Comparison of ENCODE assay signal across 30 cellular contexts in the genomic region with DNA sequence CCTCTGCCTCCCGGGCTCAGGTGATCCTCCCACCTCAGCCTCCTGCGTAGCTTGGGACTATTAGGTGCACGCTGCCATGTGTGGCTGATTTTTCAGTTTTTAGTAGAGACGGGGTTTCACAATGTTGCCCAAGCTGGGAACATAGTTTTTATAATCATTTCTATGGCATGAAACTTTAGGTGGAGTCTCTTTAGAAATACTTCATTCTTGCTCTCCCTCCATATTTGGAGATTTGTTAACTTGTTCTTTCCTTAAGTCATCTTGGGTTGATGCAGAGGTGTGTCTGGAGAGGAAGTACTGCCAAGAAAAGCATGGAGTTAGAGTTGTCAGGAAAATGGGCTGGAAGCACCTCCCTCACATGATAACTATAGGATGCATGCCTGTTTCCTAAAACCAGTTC. TPM values are rescaled to one million over a fixed set of nuclear protein-coding genes. Genes with fewer than 3 reads are reported as not detected.
DNase-seq lines count a peak whose midpoint lies in the region; ATAC-seq and TF ChIP-seq lines count a peak whose summit lies in the region.
"Had no signal": no experiment of that assay in that cellular context is flagged by ENCODE, and none has a peak within 500 bp of the region (broad histone marks: within the 10 kb centered on the region; RNA-seq: fewer than 3 reads in every experiment).

No MANE protein-coding gene starts in this region.

- H3K27ac Mint-ChIP-seq in WTC11 (peak overlapping the region; percentile 74), osteocyte (ENCODE audit: unreplicated experiment) (peak overlapping the region; percentile 64)
- no peak overlapping the region for H3K27ac Mint-ChIP-seq in activated naive CD8-positive, alpha-beta T cell treated with anti-CD3 and anti-CD28 coated beads, Interleukin-2, amount 50 U/mL, for 24 hours
- H3K27ac Mint-ChIP-seq: activated CD8-positive, alpha-beta T cell treated with anti-CD3 and anti-CD28 coated beads for 36 hours; natural killer cell treated with Interleukin-12 subunit alpha and Interleukin-12 subunit beta and Interleukin-15 and Interleukin-18, amount 100 ng/mL, for 72 hours; stimulated activated memory B cell treated with anti-CD40 and anti-IgM and Interleukin-4, amounts not matched to agents 10 μg/mL and 1 μg/mL and 100 μg/mL, for 72 hours had no signal

- H2AFZ ChIP-seq in fibroblast of lung (ENCODE audit: low read length), result no peak overlapping the region
- H2AFZ ChIP-seq: hepatocyte had no signal

- no peaks in the 10 kb centered on the region for H3K9me3 ChIP-seq in fibroblast of lung (ENCODE audit: control insufficient read depth, insufficient read depth, low read depth, low read length)
- no peaks in the 10 kb centered on the region for H3K9me3 ChIP-seq in MG63
- H3K9me3 ChIP-seq: A549, lower lobe of right lung, pancreas, upper lobe of right lung had no signal

- no peaks in the 10 kb centered on the region for H3K9me3 Mint-ChIP-seq in WTC11
- H3K9me3 Mint-ChIP-seq in osteocyte (ENCODE audit: unreplicated experiment), result no peaks in the 10 kb centered on the region
- H3K9me3 Mint-ChIP-seq in activated naive CD8-positive, alpha-beta T cell treated with anti-CD3 and anti-CD28 coated beads, Interleukin-2, amount 50 U/mL, for 24 hours, result no peaks in the 10 kb centered on the region
- H3K9me3 Mint-ChIP-seq: activated CD8-positive, alpha-beta T cell treated with anti-CD3 and anti-CD28 coated beads for 36 hours; natural killer cell treated with Interleukin-12 subunit alpha and Interleukin-12 subunit beta and Interleukin-15 and Interleukin-18, amount 100 ng/mL, for 72 hours; stimulated activated memory B cell treated with anti-CD40 and anti-IgM and Interleukin-4, amounts not matched to agents 10 μg/mL and 1 μg/mL and 100 μg/mL, for 72 hours had no signal

- H3K27me3 ChIP-seq in fibroblast of lung (ENCODE audit: control insufficient read depth, insufficient read depth, low read length) (no peaks in the 10 kb centered on the region), MG63 (no peaks in the 10 kb centered on the region)
- H3K27me3 ChIP-seq: hepatocyte, pancreas, upper lobe of right lung had no signal

- H3K4me3 Mint-ChIP-seq in WTC11, result no peak overlapping the region
- H3K4me3 Mint-ChIP-seq in osteocyte (ENCODE audit: unreplicated experiment), result no peak overlapping the region
- H3K4me3 Mint-ChIP-seq in activated naive CD8-positive, alpha-beta T cell treated with anti-CD3 and anti-CD28 coated beads, Interleukin-2, amount 50 U/mL, for 24 hours, result no peak overlapping the region
- H3K4me3 Mint-ChIP-seq: activated CD8-positive, alpha-beta T cell treated with anti-CD3 and anti-CD28 coated beads for 36 hours; natural killer cell treated with Interleukin-12 subunit alpha and Interleukin-12 subunit beta and Interleukin-15 and Interleukin-18, amount 100 ng/mL, for 72 hours; stimulated activated memory B cell treated with anti-CD40 and anti-IgM and Interleukin-4, amounts not matched to agents 10 μg/mL and 1 μg/mL and 100 μg/mL, for 72 hours had no signal

- TF ChIP-seq CTCF in AG10803 (conservative IDR thresholded peaks at IDR 0.05; ENCODE audit: low read length) (no peak), WTC11 (IDR thresholded peaks at IDR 0.05) (no peak), fibroblast of lung (conservative IDR thresholded peaks at IDR 0.05 in 1 of 2, IDR thresholded peaks at IDR 0.05 in 1 of 2; ENCODE audit: low read depth in 1 of 2, low read length in 2 of 2) (no peak), osteocyte (IDR thresholded peaks at IDR 0.05) (no peak)

- no peak overlapping the region for H3K4me2 ChIP-seq in fibroblast of lung (ENCODE audit: extremely low read depth, insufficient read depth, low read length)
- H3K4me2 ChIP-seq: A549, hepatocyte had no signal

- H3K4me1 ChIP-seq in fibroblast of lung (ENCODE audit: control insufficient read depth, extremely low read depth, insufficient read depth, low read length), result no peaks in the 10 kb centered on the region
- H3K4me1 ChIP-seq: pancreas had no signal

- no peak overlapping the region for H3K27ac ChIP-seq in fibroblast of lung (ENCODE audit: insufficient read depth, low read length)
- H3K27ac ChIP-seq: lower lobe of right lung, pancreas, skin epidermis, upper lobe of right lung had no signal

- DNase-seq in AG10803 (ENCODE audit: low read depth) (peak; percentile 58), WTC11 (ENCODE audit: low spot score) (no peak), fibroblast of lung (ENCODE audit: low read depth in 2 of 2) (peak; percentile 43 to 54), osteocyte (ENCODE audit: extremely low spot score, unreplicated experiment) (no peak), KG1 (lab: John Stamatoyannopoulos, UW) (no peak), MG63 (no peak)
- no peak for DNase-seq in activated naive CD8-positive, alpha-beta T cell treated with anti-CD3 and anti-CD28 coated beads, Interleukin-2, amount 50 U/mL, for 24 hours
- DNase-seq: activated CD8-positive, alpha-beta memory T cell treated with anti-CD3 and anti-CD28 coated beads, Interleukin-2, amount 50 U/mL, for 48 hours; activated CD8-positive, alpha-beta T cell treated with anti-CD3 and anti-CD28 coated beads for 36 hours; activated naive CD4-positive, alpha-beta T cell treated with anti-CD3 and anti-CD28 coated beads, Interleukin-2, amount 50 U/mL, for 16 hours; amygdala; cortex of kidney; DMS153; effector memory CD4-positive, alpha-beta T cell; erythroblast; HCEC 1CT; lower lobe of right lung; NCI-H1694 treated with DMSO at 0.1 percent for 48 hours; NCI-H446; NCI-H774; pancreas; retina; SIG-M5; upper lobe of right lung had no signal

- peaks cover 5% of the 10 kb centered on the region for H3K79me2 ChIP-seq in fibroblast of lung (ENCODE audit: control insufficient read depth, insufficient read depth, low read length)

- peaks cover 59% of the 10 kb centered on the region for H3K4me1 Mint-ChIP-seq in WTC11
- peaks cover 42% of the 10 kb centered on the region for H3K4me1 Mint-ChIP-seq in osteocyte (ENCODE audit: unreplicated experiment)
- H3K4me1 Mint-ChIP-seq in activated naive CD8-positive, alpha-beta T cell treated with anti-CD3 and anti-CD28 coated beads, Interleukin-2, amount 50 U/mL, for 24 hours, result peaks cover 3% of the 10 kb centered on the region

- CTCF ChIA-PET in WTC11 (lab: Charles Lee), result no interaction called here

- H3K4me3 ChIP-seq in AG10803 (ENCODE audit: low read length), result no peak overlapping the region
- no peak overlapping the region for H3K4me3 ChIP-seq in fibroblast of lung (replicated peaks in 1 of 4; ENCODE audit: control extremely low read depth in 1 of 4, insufficient read depth in 1 of 4, low read depth in 3 of 4, low read length in 4 of 4)
- no peak overlapping the region for H3K4me3 ChIP-seq in MG63
- H3K4me3 ChIP-seq: A549, hepatocyte, lower lobe of right lung, pancreas, skin epidermis, upper lobe of right lung had no signal

- H3K27me3 Mint-ChIP-seq in WTC11 (ENCODE audit: low read depth) (no peaks in the 10 kb centered on the region), osteocyte (ENCODE audit: unreplicated experiment) (no peaks in the 10 kb centered on the region)
- H3K27me3 Mint-ChIP-seq in activated naive CD8-positive, alpha-beta T cell treated with anti-CD3 and anti-CD28 coated beads, Interleukin-2, amount 50 U/mL, for 24 hours, result peaks cover 22% of the 10 kb centered on the region
- H3K27me3 Mint-ChIP-seq: stimulated activated memory B cell treated with anti-CD40 and anti-IgM and Interleukin-4, amounts not matched to agents 10 μg/mL and 1 μg/mL and 100 μg/mL, for 72 hours had no signal

- H4K20me1 ChIP-seq in fibroblast of lung (ENCODE audit: control insufficient read depth, extremely low read depth, insufficient read depth, low read length), result no peaks in the 10 kb centered on the region

- POLR2A ChIA-PET in WTC11 (lab: Charles Lee), result interaction anchor here (0.6 to 1.4 kb wide), 3 partner anchors 15 to 107 kb away, joined by 3 to 7 read pairs (median 3); no protein-coding TSS in a partner anchor

- peaks cover 3% of the 10 kb centered on the region for H3K36me3 ChIP-seq in fibroblast of lung (ENCODE audit: control insufficient read depth, insufficient read depth, low read length)
- H3K36me3 ChIP-seq in MG63, result peaks cover 10% of the 10 kb centered on the region
- H3K36me3 ChIP-seq: pancreas, upper lobe of right lung had no signal

- ATAC-seq in WTC11, result no peak
- no peak for ATAC-seq in activated naive CD8-positive, alpha-beta T cell treated with anti-CD3 and anti-CD28 coated beads, Interleukin-2, amount 50 U/mL, for 24 hours
- ATAC-seq in HG03280 (IDR thresholded peaks at IDR 0.05; ENCODE audit: unreplicated experiment), result no peak
- ATAC-seq: A549; activated CD8-positive, alpha-beta T cell treated with anti-CD3 and anti-CD28 coated beads for 36 hours; lower lobe of right lung; natural killer cell treated with Interleukin-12 subunit alpha and Interleukin-12 subunit beta and Interleukin-15 and Interleukin-18, amount 100 ng/mL, for 72 hours; pancreas; stimulated activated memory B cell treated with anti-CD40 and anti-IgM and Interleukin-4, amounts not matched to agents 10 μg/mL and 1 μg/mL and 100 μg/mL, for 72 hours; upper lobe of right lung had no signal

- H3K9ac ChIP-seq in fibroblast of lung (ENCODE audit: insufficient read depth, low read length), result no peak overlapping the region

- H3K36me3 Mint-ChIP-seq in WTC11, result peaks cover 61% of the 10 kb centered on the region
- H3K36me3 Mint-ChIP-seq in osteocyte (ENCODE audit: unreplicated experiment), result peaks cover 19% of the 10 kb centered on the region
- H3K36me3 Mint-ChIP-seq in activated naive CD8-positive, alpha-beta T cell treated with anti-CD3 and anti-CD28 coated beads, Interleukin-2, amount 50 U/mL, for 24 hours (ENCODE audit: low read depth), result no peaks in the 10 kb centered on the region
- H3K36me3 Mint-ChIP-seq: natural killer cell treated with Interleukin-12 subunit alpha and Interleukin-12 subunit beta and Interleukin-15 and Interleukin-18, amount 100 ng/mL, for 72 hours had no signal

TF ChIP-seq in WTC11, 78 proteins besides CTCF, POLR2A, EP300 and RAD21 (continues in another document):
- TF ChIP-seq ZNF423 (CRISPR knock-in tag; IDR thresholded peaks at IDR 0.05) (no peak), JAZF1 (CRISPR knock-in tag; IDR thresholded peaks at IDR 0.05) (no peak), TEAD1 (CRISPR knock-in tag; IDR thresholded peaks at IDR 0.05) (no peak), ZNF396 (CRISPR knock-in tag; IDR thresholded peaks at IDR 0.05; ENCODE audit: borderline replicate concordance) (no peak), SP1 (CRISPR knock-in tag; conservative IDR thresholded peaks at IDR 0.05) (no peak)
- TF ChIP-seq, protein P1, sequence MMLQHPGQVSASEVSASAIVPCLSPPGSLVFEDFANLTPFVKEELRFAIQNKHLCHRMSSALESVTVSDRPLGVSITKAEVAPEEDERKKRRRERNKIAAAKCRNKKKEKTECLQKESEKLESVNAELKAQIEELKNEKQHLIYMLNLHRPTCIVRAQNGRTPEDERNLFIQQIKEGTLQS (CRISPR knock-in tag; conservative IDR thresholded peaks at IDR 0.05), result no peak

RNA-seq across cellular contexts. Expression of a gene that starts 17.4 kb away (rescaled TPM):
- total RNA-seq in WTC11 (2021) (171 to 185 TPM (median 181 TPM) in 3 replicates), fibroblast of lung (44.4 and 64.6 TPM in 2 replicates), osteocyte (92.7 and 97.8 TPM in 2 replicates)
- polyA plus RNA-seq in fibroblast of lung, result 54.2 and 57.3 TPM in 2 replicates
- 23.9 and 25.9 TPM in 2 replicates for polyA plus RNA-seq in fibroblast of lung (2012)
- 73.8 and 150 TPM in 2 replicates for polyA minus RNA-seq in fibroblast of lung (ENCODE audit: low replicate concordance)
- 18.6 and 20.2 TPM in 2 replicates for total RNA-seq in MG63 (2014; rRNA removed; shearing (Covaris generic); ENCODE audit: low replicate concordance)

Comparison
In these comparisons a context has a peak if more than half of its experiments do, and no peak if none do; other contexts are left out.
1. DNase-seq: peak in AG10803 (single experiment) and fibroblast of lung (2 of 2); none in WTC11 (single experiment), osteocyte (single experiment), activated naive CD8-positive, alpha-beta T cell treated with anti-CD3 and anti-CD28 coated beads, Interleukin-2, amount 50 U/mL, for 24 hours (single experiment), KG1 (single experiment) and MG63 (single experiment).